ENCODE assay signal across 10 cellular contexts in the genomic region with DNA sequence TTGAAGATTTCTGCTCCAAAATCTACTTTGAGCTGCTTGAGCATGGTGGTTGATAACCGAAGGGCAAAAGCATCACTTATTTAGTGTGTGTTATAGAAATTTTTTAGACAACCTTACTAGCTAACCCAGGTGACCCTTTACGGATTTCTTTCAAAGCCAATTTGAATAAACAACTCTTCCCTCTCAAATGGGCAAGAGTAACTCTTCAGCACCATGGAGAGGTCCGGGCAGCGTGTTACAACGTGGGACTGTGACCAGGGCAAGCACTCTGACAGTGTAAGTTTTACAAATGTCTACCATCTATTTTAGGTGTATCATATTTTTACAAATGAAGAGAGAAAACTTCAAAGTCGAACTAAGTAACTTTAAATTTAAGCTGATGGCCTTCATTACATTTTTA.
DNase-seq lines count a peak whose midpoint lies in the region; ATAC-seq and TF ChIP-seq lines count a peak whose summit lies in the region.
"Had no signal": no experiment of that assay in that cellular context is flagged by ENCODE, and none has a peak within 500 bp of the region (broad histone marks: within the 10 kb centered on the region; RNA-seq: fewer than 3 reads in every experiment).

No MANE protein-coding gene starts in this region.

- POLR2A ChIA-PET in activated CD4-positive, alpha-beta T cell treated with anti-CD3 and anti-CD28 coated beads, Interleukin-2, amount 10 ng/mL, durations not matched to agents 7 days and 5 days (lab: Charles Lee): no interaction called here

- CTCF ChIA-PET in activated CD4-positive, alpha-beta T cell treated with anti-CD3 and anti-CD28 coated beads, Interleukin-2, amount 10 ng/mL, durations not matched to agents 7 days and 5 days (lab: Charles Lee): no interaction called here

- no peaks in the 10 kb centered on the region for H3K36me3 Mint-ChIP-seq in activated CD4-positive, alpha-beta T cell treated with anti-CD3 and anti-CD28 coated beads, Interleukin-2, amount 10 ng/mL, durations not matched to agents 7 days and 5 days (ENCODE audit: low read depth)

- H3K4me1 ChIP-seq in SJCRH30: peaks cover 3% of the 10 kb centered on the region; the same call in 1 of the 2 replicates
- H3K4me1 ChIP-seq: BLaER1 treated with 17β-estradiol and CSF1 and Interleukin-3, amounts not matched to agents 10 nM and 100 nM had no signal

- no peaks in the 10 kb centered on the region for H3K4me1 Mint-ChIP-seq in activated CD4-positive, alpha-beta T cell treated with anti-CD3 and anti-CD28 coated beads, Interleukin-2, amount 10 ng/mL, durations not matched to agents 7 days and 5 days

- no peaks in the 10 kb centered on the region for H3K9me3 Mint-ChIP-seq in activated CD4-positive, alpha-beta T cell treated with anti-CD3 and anti-CD28 coated beads, Interleukin-2, amount 10 ng/mL, durations not matched to agents 7 days and 5 days

- no peaks in the 10 kb centered on the region for H3K36me3 ChIP-seq in SJCRH30
- H3K36me3 ChIP-seq: BLaER1 treated with 17β-estradiol and CSF1 and Interleukin-3, amounts not matched to agents 10 nM and 100 nM had no signal

- no peaks in the 10 kb centered on the region for H3K27me3 Mint-ChIP-seq in activated CD4-positive, alpha-beta T cell treated with anti-CD3 and anti-CD28 coated beads, Interleukin-2, amount 10 ng/mL, durations not matched to agents 7 days and 5 days

- ATAC-seq in GM18519 (IDR thresholded peaks at IDR 0.05; ENCODE audit: low FRiP score, unreplicated experiment): no peak

- no peak overlapping the region for H3K27ac Mint-ChIP-seq in activated CD4-positive, alpha-beta T cell treated with anti-CD3 and anti-CD28 coated beads, Interleukin-2, amount 10 ng/mL, durations not matched to agents 7 days and 5 days

- no peak overlapping the region for H3K4me3 Mint-ChIP-seq in activated CD4-positive, alpha-beta T cell treated with anti-CD3 and anti-CD28 coated beads, Interleukin-2, amount 10 ng/mL, durations not matched to agents 7 days and 5 days

- H3K4me3 ChIP-seq in SJCRH30 (no peak overlapping the region), fibroblast of the aortic adventitia (ENCODE audit: low read depth, low read length) (no peak overlapping the region)
- H3K4me3 ChIP-seq: BLaER1 treated with 17β-estradiol and CSF1 and Interleukin-3, amounts not matched to agents 10 nM and 100 nM; PC-9 had no signal

- DNase-seq in activated CD4-positive, alpha-beta T cell treated with anti-CD3 and anti-CD28 coated beads, Interleukin-2, amount 10 ng/mL, durations not matched to agents 7 days and 5 days: peak; percentile 41
- DNase-seq in activated CD4-positive, alpha-beta T cell treated with anti-CD3 and anti-CD28 coated beads for 1 hour: no peak
- DNase-seq in SJCRH30 (peak; percentile 62 to 77), fibroblast of the aortic adventitia (ENCODE audit: low read depth) (peak; percentile 68), stromal cell of bone marrow (ENCODE audit: low read depth) (peak; percentile 33), activated gamma-delta T cell treated with Interleukin-2 at 50 U/mL for 16 hours (no peak)
- no peak for DNase-seq in activated CD8-positive, alpha-beta memory T cell treated with anti-CD3 and anti-CD28 coated beads, Interleukin-2, amount 50 U/mL, for 4 hours

- no peaks in the 10 kb centered on the region for H3K9me3 ChIP-seq in SJCRH30 (replicated peaks)
- H3K9me3 ChIP-seq: BLaER1 treated with 17β-estradiol and CSF1 and Interleukin-3, amounts not matched to agents 10 nM and 100 nM had no signal

- TF ChIP-seq CTCF in fibroblast of the aortic adventitia (IDR thresholded peaks at IDR 0.05; ENCODE audit: insufficient read depth, low read length): no peak

- no peaks in the 10 kb centered on the region for H3K27me3 ChIP-seq in SJCRH30
- H3K27me3 ChIP-seq: BLaER1 treated with 17β-estradiol and CSF1 and Interleukin-3, amounts not matched to agents 10 nM and 100 nM had no signal

- H3K27ac ChIP-seq in SJCRH30: no peak overlapping the region
- H3K27ac ChIP-seq: BLaER1 treated with 17β-estradiol and CSF1 and Interleukin-3, amounts not matched to agents 10 nM and 100 nM; PC-9 had no signal

Comparison
In these comparisons a context has a peak if more than half of its experiments do, and no peak if none do; other contexts are left out.
1. DNase-seq: peak in activated CD4-positive, alpha-beta T cell treated with anti-CD3 and anti-CD28 coated beads, Interleukin-2, amount 10 ng/mL, durations not matched to agents 7 days and 5 days (single experiment), SJCRH30 (2 of 2), fibroblast of the aortic adventitia (single experiment) and stromal cell of bone marrow (single experiment); none in activated CD4-positive, alpha-beta T cell treated with anti-CD3 and anti-CD28 coated beads for 1 hour (single experiment), activated gamma-delta T cell treated with Interleukin-2 at 50 U/mL for 16 hours (single experiment) and activated CD8-positive, alpha-beta memory T cell treated with anti-CD3 and anti-CD28 coated beads, Interleukin-2, amount 50 U/mL, for 4 hours (single experiment).